ENCODE assay signal across 1 cellular context in the genomic region with DNA sequence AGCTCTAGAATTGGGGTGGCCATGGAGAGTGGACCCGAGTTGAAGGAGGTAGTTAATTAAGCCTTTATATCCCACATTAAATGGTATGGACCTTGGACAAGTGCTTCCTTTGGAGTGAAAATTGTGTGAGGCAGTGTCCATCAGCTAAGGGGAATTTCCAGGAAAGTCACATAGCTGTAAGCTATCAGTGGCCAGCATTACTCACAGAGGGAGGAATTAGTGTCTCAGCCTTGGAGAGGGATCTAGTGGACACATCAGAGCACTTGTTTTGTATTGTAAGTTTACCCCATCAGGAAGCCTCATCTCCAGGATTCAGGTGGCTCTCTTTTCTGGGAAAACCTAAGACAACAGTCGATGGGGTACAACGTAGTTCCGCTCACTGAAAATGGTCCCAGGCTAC.
TF ChIP-seq lines count a peak whose summit lies in the region.

No MANE protein-coding gene starts in this region.

TF ChIP-seq in IMR-90, 13 proteins besides CTCF, POLR2A, EP300 and RAD21:
- no peak for TF ChIP-seq CEBPB (IDR thresholded peaks at IDR 0.05; ENCODE audit: low read depth, low read length)
- TF ChIP-seq, protein P1, sequence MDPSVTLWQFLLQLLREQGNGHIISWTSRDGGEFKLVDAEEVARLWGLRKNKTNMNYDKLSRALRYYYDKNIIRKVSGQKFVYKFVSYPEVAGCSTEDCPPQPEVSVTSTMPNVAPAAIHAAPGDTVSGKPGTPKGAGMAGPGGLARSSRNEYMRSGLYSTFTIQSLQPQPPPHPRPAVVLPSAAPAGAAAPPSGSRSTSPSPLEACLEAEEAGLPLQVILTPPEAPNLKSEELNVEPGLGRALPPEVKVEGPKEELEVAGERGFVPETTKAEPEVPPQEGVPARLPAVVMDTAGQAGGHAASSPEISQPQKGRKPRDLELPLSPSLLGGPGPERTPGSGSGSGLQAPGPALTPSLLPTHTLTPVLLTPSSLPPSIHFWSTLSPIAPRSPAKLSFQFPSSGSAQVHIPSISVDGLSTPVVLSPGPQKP (IDR thresholded peaks at IDR 0.05; ENCODE audit: borderline replicate concordance, low read depth, low read length) = no peak
- no peak for TF ChIP-seq SMC3 (IDR thresholded peaks at IDR 0.05; ENCODE audit: low read depth, low read length)
- TF ChIP-seq RFX5 (IDR thresholded peaks at IDR 0.05; ENCODE audit: low read depth, low read length) = no peak
- TF ChIP-seq, protein P2, sequence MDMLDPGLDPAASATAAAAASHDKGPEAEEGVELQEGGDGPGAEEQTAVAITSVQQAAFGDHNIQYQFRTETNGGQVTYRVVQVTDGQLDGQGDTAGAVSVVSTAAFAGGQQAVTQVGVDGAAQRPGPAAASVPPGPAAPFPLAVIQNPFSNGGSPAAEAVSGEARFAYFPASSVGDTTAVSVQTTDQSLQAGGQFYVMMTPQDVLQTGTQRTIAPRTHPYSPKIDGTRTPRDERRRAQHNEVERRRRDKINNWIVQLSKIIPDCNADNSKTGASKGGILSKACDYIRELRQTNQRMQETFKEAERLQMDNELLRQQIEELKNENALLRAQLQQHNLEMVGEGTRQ (IDR thresholded peaks at IDR 0.05; ENCODE audit: low read depth, low read length) = no peak
- no peak for TF ChIP-seq BHLHE40 (IDR thresholded peaks at IDR 0.05; ENCODE audit: low read depth, low read length)
- TF ChIP-seq MAZ (IDR thresholded peaks at IDR 0.05; ENCODE audit: borderline replicate concordance, low read depth, low read length) = no peak
- no peak for TF ChIP-seq MAFK (IDR thresholded peaks at IDR 0.05; ENCODE audit: low read depth, low read length)
- no peak for TF ChIP-seq MXI1 (IDR thresholded peaks at IDR 0.05; ENCODE audit: borderline replicate concordance, low read depth, low read length)
- no peak for TF ChIP-seq FOS (IDR thresholded peaks at IDR 0.05; ENCODE audit: low read depth, low read length)
